33 cellular contexts compared by ENCODE assay signal in genomic region chr1:90346349-90346748, GRCh38.
"Had no signal": no experiment of that assay in that cellular context is flagged by ENCODE, and none has a peak within 500 bp of the region (broad histone marks: within the 10 kb centered on the region; RNA-seq: fewer than 3 reads in every experiment).

No MANE protein-coding gene starts in this region.

- H3K4me1 ChIP-seq: adrenal gland, body of pancreas, breast epithelium had no signal

- ATAC-seq: activated CD8-positive, alpha-beta T cell treated with anti-CD3 and anti-CD28 coated beads for 36 hours; activated naive CD4-positive, alpha-beta T cell treated with anti-CD3 and anti-CD28 coated beads, Interleukin-2, amount 50 U/mL, for 72 hours; activated T-cell treated with anti-CD3 and anti-CD28 coated beads, Interleukin-2, amount 50 U/mL, for 4 hours; activated T-cell treated with anti-CD3 and anti-CD28 coated beads, Interleukin-2, amount 50 U/mL, for 72 hours; activated T-helper 17 cell treated with anti-CD3 and anti-CD28 coated beads, Interleukin-2, amount 50 U/mL, for 72 hours; body of pancreas had no signal

- H3K36me3 ChIP-seq: adrenal gland, brain microvascular endothelial cell, breast epithelium had no signal

- FAIRE-seq: astrocyte, TTC549 had no signal

- H3K4me3 ChIP-seq: adrenal gland, body of pancreas, breast epithelium had no signal

- DNase-seq: activated B cell treated with CpG ODN at 0.5 μM for 24 hours; activated CD4-positive, alpha-beta memory T cell treated with anti-CD3 and anti-CD28 coated beads for 36 hours; activated CD4-positive, alpha-beta T cell treated with anti-CD3 and anti-CD28 coated beads for 4 hours; activated CD4-positive, alpha-beta T cell treated with anti-CD3 and anti-CD28 coated beads, Interleukin-2, amount 10 ng/mL, durations not matched to agents 24 days and 14 days; activated CD4-positive, alpha-beta T cell treated with anti-CD3 and anti-CD28 coated beads, Interleukin-2, amount 50 U/mL, for 1 hour; activated CD4-positive, alpha-beta T cell treated with anti-CD3 and anti-CD28 coated beads, Interleukin-2, amount 50 U/mL, for 4 hours; activated CD4-positive, CD25-positive, alpha-beta regulatory T cell treated with anti-CD3 and anti-CD28 coated beads, Interleukin-2, amount 50 U/mL, for 72 hours; activated CD8-positive, alpha-beta memory T cell treated with anti-CD3 and anti-CD28 coated beads, Interleukin-2, amount 50 U/mL, for 4 hours; activated CD8-positive, alpha-beta T cell treated with anti-CD3 and anti-CD28 coated beads for 36 hours; activated effector memory CD4-positive, alpha-beta T cell treated with anti-CD3 and anti-CD28 coated beads, Interleukin-2, amount 50 U/mL, for 16 hours; activated gamma-delta T cell treated with Interleukin-2 at 50 U/mL for 16 hours; activated naive CD4-positive, alpha-beta T cell; activated naive CD4-positive, alpha-beta T cell treated with anti-CD3 and anti-CD28 coated beads for 36 hours; activated naive CD4-positive, alpha-beta T cell treated with anti-CD3 and anti-CD28 coated beads, Interleukin-2, amount 50 U/mL, for 16 hours; activated naive CD8-positive, alpha-beta T cell treated with anti-CD3 and anti-CD28 coated beads for 36 hours; activated T-cell treated with anti-CD3 and anti-CD28 coated beads for 4 hours; activated T-cell treated with anti-CD3 and anti-CD28 coated beads, Interleukin-2, amount 50 U/mL, for 1 hour; activated T-cell treated with anti-CD3 and anti-CD28 coated beads, Interleukin-2, amount 50 U/mL, for 4 hours; activated T-cell treated with anti-CD3 and anti-CD28 coated beads, Interleukin-2, amount 50 U/mL, for 72 hours; adrenal gland; amniotic stem cell; aorta; body of pancreas; brain microvascular endothelial cell; central memory CD4-positive, alpha-beta T cell; T-helper 2 cell; T-helper 9 cell had no signal

- H3K27me3 ChIP-seq: adrenal gland, body of pancreas, brain microvascular endothelial cell, breast epithelium had no signal

- H3K9me3 ChIP-seq: adrenal gland had no signal

- H3K27ac ChIP-seq: adrenal gland, body of pancreas, brain microvascular endothelial cell, breast epithelium, VCaP had no signal
